In the genomic region with DNA sequence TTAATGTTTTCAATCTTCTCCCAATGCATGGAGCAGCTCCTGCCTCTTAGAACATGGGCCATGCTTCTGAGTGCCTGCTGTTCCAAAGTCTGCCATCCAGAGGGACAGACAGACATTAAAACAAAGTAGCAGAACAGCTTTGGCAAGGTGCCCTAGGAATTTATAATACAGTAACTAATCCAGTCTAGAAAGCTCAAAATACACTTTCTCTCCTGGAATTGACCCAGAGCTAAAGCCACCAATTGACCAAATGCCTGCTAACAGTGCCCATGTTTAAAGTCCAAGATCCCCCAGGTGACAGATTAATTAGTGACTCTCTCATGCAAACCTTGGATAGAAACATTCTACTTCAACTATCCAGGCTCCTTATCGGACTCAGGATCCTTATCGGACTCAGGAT, we compare ENCODE assay signal across 20 cellular contexts. TPM values are rescaled to one million over a fixed set of nuclear protein-coding genes. Genes with fewer than 3 reads are reported as not detected.
A peak's percentile ranks its signal among the peaks of the same experiment; 100 is the strongest.
DNase-seq lines count a peak whose midpoint lies in the region; ATAC-seq and TF ChIP-seq lines count a peak whose summit lies in the region.
"Had no signal": no experiment of that assay in that cellular context is flagged by ENCODE, and none has a peak within 500 bp of the region (broad histone marks: within the 10 kb centered on the region; RNA-seq: fewer than 3 reads in every experiment).

No MANE protein-coding gene starts in this region.

- H3K36me3 ChIP-seq in right lobe of liver: no peaks in the 10 kb centered on the region
- H3K36me3 ChIP-seq: right atrium auricular region had no signal

- TF ChIP-seq EP300 in Ishikawa (IDR thresholded peaks at IDR 0.05; ENCODE audit: borderline replicate concordance): no peak

- WGBS in right lobe of liver (ENCODE audit: insufficient coverage, low coverage, low lambda C conversion rate, missing lambda C conversion rate): 32% methylated on average over 2 of the region's 2 CpGs

- ATAC-seq in right lobe of liver (peak; percentile 50 to 64 (median 62)), GM18867 (IDR thresholded peaks at IDR 0.05; ENCODE audit: unreplicated experiment) (no peak)
- ATAC-seq: activated CD4-positive, alpha-beta T cell treated with anti-CD3 and anti-CD28 coated beads for 36 hours had no signal

- DNase-seq in AG10803 (ENCODE audit: low read depth): peak; percentile 39
- peak; percentile 3 for DNase-seq in epidermal melanocyte (ENCODE audit: insufficient read length, low spot score)
- DNase-seq in right lobe of liver: peak in 1 of 3 donors; percentile 62
- DNase-seq in activated CD4-positive, alpha-beta T cell treated with anti-CD3 and anti-CD28 coated beads, Interleukin-2, amount 50 U/mL, for 48 hours: no peak
- DNase-seq in stimulated activated CD4-positive, alpha-beta T cell treated with anti-CD3 and anti-CD28 coated beads, Interleukin-2, amount 100 ng/mL, for 24 hours: no peak
- DNase-seq in activated T-cell treated with anti-CD3 and anti-CD28 coated beads, Interleukin-2, amount 50 U/mL, for 1 hour: no peak
- DNase-seq: activated CD4-positive, alpha-beta T cell treated with anti-CD3 and anti-CD28 coated beads for 36 hours; C1 segment of cervical spinal cord; immature natural killer cell; mammary epithelial cell; NCI-H1436; NCI-H2171 treated with DMSO at 0.1 percent for 48 hours; NCI-H69; SHP77 had no signal

- no peaks in the 10 kb centered on the region for H3K27me3 ChIP-seq in right lobe of liver
- H3K27me3 ChIP-seq: right atrium auricular region had no signal

- TF ChIP-seq RAD21 in Ishikawa (IDR thresholded peaks at IDR 0.05; ENCODE audit: low read depth): no peak

- intact Hi-C loops in right lobe of liver (cut with DNase I): loop anchor here in 1 of 2 donors (10.0 kb wide), 1 partner anchor 61 kb away; no protein-coding TSS in a partner anchor

- no peak for TF ChIP-seq POLR2A in right lobe of liver (IDR thresholded peaks at IDR 0.05)

- H3K4me3 ChIP-seq in AG10803 (ENCODE audit: low read length): no peak overlapping the region
- no peak overlapping the region for H3K4me3 ChIP-seq in right lobe of liver
- H3K4me3 ChIP-seq: right atrium auricular region had no signal

- peak overlapping the region in 2 of 3 donors; percentile 17 to 37 for H3K27ac ChIP-seq in right lobe of liver
- H3K27ac ChIP-seq: right atrium auricular region had no signal

- TF ChIP-seq CTCF in AG10803 (conservative IDR thresholded peaks at IDR 0.05; ENCODE audit: low read length) (no peak), right lobe of liver (IDR thresholded peaks at IDR 0.05) (peak in 1 of 4 donors; percentile 5)

- no peaks in the 10 kb centered on the region for H3K9me3 ChIP-seq in right lobe of liver
- H3K9me3 ChIP-seq: right atrium auricular region had no signal

- peaks cover 0 to 20% (median 9%) of the 10 kb centered on the region in 4 donors for H3K4me1 ChIP-seq in right lobe of liver

TF ChIP-seq in Ishikawa, 13 proteins besides CTCF, POLR2A, EP300 and RAD21:
- TF ChIP-seq, protein P1, sequence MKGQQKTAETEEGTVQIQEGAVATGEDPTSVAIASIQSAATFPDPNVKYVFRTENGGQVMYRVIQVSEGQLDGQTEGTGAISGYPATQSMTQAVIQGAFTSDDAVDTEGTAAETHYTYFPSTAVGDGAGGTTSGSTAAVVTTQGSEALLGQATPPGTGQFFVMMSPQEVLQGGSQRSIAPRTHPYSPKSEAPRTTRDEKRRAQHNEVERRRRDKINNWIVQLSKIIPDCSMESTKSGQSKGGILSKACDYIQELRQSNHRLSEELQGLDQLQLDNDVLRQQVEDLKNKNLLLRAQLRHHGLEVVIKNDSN (IDR thresholded peaks at IDR 0.05): no peak
- TF ChIP-seq YY1 (IDR thresholded peaks at IDR 0.05; ENCODE audit: low read depth): no peak
- TF ChIP-seq TAF1 (IDR thresholded peaks at IDR 0.05; ENCODE audit: low read depth): no peak
- no peak for TF ChIP-seq ZBTB7A (IDR thresholded peaks at IDR 0.05; ENCODE audit: low read depth)
- TF ChIP-seq TEAD4 (IDR thresholded peaks at IDR 0.05): no peak; the same call in 1 of the 2 replicates
- peak; percentile 47 for TF ChIP-seq NFIC (IDR thresholded peaks at IDR 0.05)

RNA-seq across cellular contexts. Expression of a gene that starts 11.1 kb away (rescaled TPM):
- total RNA-seq in right lobe of liver: 1 to 10 TPM; 1.4 to 2.9 (median 2.0) TPM

RNA-seq across cellular contexts. Expression of a gene that starts 14.7 kb away (rescaled TPM):
- 1 to 10 TPM; 1.6 to 4.0 (median 3.2) TPM for total RNA-seq in right lobe of liver

RNA-seq across cellular contexts. Expression of a gene that starts 18.1 kb away (rescaled TPM):
- under 1 TPM in 3 of 6 experiments, not detected in 3; 0.13 to 0.20 (median 0.15) TPM for total RNA-seq in right lobe of liver
- total RNA-seq: activated CD4-positive, alpha-beta T cell treated with anti-CD3 and anti-CD28 coated beads for 36 hours; H1; mammary epithelial cell; omental fat pad; right atrium auricular region; temporal lobe had no signal

RNA-seq across cellular contexts. Expression of a gene that starts 25.8 kb away (rescaled TPM):
- total RNA-seq in right lobe of liver: 10 to 100 TPM; 32.6 to 64.2 (median 41.0) TPM

RNA-seq across cellular contexts. Expression of a gene that starts 26.1 kb away (rescaled TPM):
- 10 to 100 TPM; 52.1 to 73.5 (median 57.5) TPM for total RNA-seq in right lobe of liver

Comparison
In these comparisons a context has a peak if more than half of its experiments do, and no peak if none do; other contexts are left out.
1. DNase-seq: peak in AG10803 (single experiment) and epidermal melanocyte (single experiment); none in activated CD4-positive, alpha-beta T cell treated with anti-CD3 and anti-CD28 coated beads, Interleukin-2, amount 50 U/mL, for 48 hours (0 of 2), stimulated activated CD4-positive, alpha-beta T cell treated with anti-CD3 and anti-CD28 coated beads, Interleukin-2, amount 100 ng/mL, for 24 hours (0 of 2) and activated T-cell treated with anti-CD3 and anti-CD28 coated beads, Interleukin-2, amount 50 U/mL, for 1 hour (single experiment).